Comparison of ENCODE assay signal across 12 cellular contexts in the genomic region with DNA sequence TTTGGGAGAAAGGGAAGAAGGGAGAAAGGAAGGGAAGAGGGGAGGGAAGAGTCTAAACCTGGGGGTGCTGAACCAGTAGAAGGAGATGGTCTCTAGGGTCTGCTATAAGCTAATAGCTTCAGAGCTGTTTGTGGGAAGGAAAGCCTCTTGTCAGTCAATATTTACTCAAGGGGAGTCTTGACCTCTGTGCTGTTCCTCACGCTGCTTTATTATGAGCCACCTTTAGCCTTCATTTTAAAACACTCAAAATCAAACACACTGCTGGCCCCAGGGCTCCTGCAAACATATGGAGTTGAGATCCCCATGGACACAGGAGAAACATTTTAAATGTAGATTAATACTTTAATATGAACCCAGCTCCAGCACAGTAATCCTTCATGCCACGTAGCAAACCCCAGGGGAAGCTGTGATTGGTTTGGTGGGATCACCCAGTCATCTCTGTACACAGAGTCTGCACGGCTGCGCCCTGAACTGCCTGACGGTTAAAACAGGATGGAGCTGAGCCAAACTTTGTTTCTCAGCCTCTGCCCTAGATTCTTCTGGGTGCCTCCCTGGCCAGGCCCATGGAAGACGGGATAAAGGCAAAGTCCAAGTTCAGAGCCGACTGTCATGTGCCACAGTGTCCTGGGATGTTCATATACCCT. TPM values are rescaled to one million over a fixed set of nuclear protein-coding genes. Genes with fewer than 3 reads are reported as not detected.
DNase-seq lines count a peak whose midpoint lies in the region; ATAC-seq lines count a peak whose summit lies in the region.
"Had no signal": no experiment of that assay in that cellular context is flagged by ENCODE, and none has a peak within 500 bp of the region (broad histone marks: within the 10 kb centered on the region; RNA-seq: fewer than 3 reads in every experiment).

No MANE protein-coding gene starts in this region.

- ATAC-seq in GM19455 (IDR thresholded peaks at IDR 0.05; ENCODE audit: unreplicated experiment), result no peak

- no peaks in the 10 kb centered on the region for H3K4me1 ChIP-seq in muscle layer of duodenum (ENCODE audit: control insufficient read depth in 1 of 2, insufficient read depth in 2 of 2, low read length in 2 of 2)

- H3K27ac ChIP-seq in muscle layer of duodenum (ENCODE audit: low read length), result peak overlapping the region; percentile 14

- DNase-seq in DMS153 (lab: John Stamatoyannopoulos, UW) (peak; percentile 63), amniotic epithelial cell (ENCODE audit: low read depth) (peak; percentile 52), NOMO-1 treated with DMSO at 0.1 percent for 48 hours (lab: John Stamatoyannopoulos, UW; ENCODE audit: unreplicated experiment) (no peak), cortex of kidney (lab: John Stamatoyannopoulos, UW) (no peak)
- peak; percentile 43 for DNase-seq in Jurkat, Clone E6-1 (ENCODE audit: low read depth, low spot score)
- DNase-seq: activated T-cell treated with anti-CD3 and anti-CD28 coated beads, Interleukin-2, amount 50 U/mL, for 1 hour; endodermal cell; GDM1; MM.1S had no signal

- H3K9me3 ChIP-seq in muscle layer of duodenum (ENCODE audit: control insufficient read depth in 1 of 2, low read length in 2 of 2), result no peaks in the 10 kb centered on the region

- no peaks in the 10 kb centered on the region for H3K27me3 ChIP-seq in muscle layer of duodenum (ENCODE audit: low read depth, low read length)

- no peaks in the 10 kb centered on the region for H3K36me3 ChIP-seq in muscle layer of duodenum (ENCODE audit: control insufficient read depth in 1 of 2, insufficient read depth in 2 of 2, low read length in 2 of 2)

- H3K4me3 ChIP-seq in Jurkat, Clone E6-1 (ENCODE audit: low read length), result no peak overlapping the region
- H3K4me3 ChIP-seq in muscle layer of duodenum (ENCODE audit: low read depth in 1 of 2, low read length in 2 of 2), result no peak overlapping the region
- H3K4me3 ChIP-seq: smooth muscle cell had no signal

RNA-seq across cellular contexts. Expression of a gene that starts 40.2 kb away (rescaled TPM):
- polyA plus RNA-seq in Jurkat, Clone E6-1 (2012; ENCODE audit: insufficient read depth, insufficient read length), result not detected
- polyA plus RNA-seq: smooth muscle cell had no signal

Comparison
In these comparisons a context has a peak if more than half of its experiments do, and no peak if none do; other contexts are left out.
1. DNase-seq: peak in DMS153 (single experiment), Jurkat, Clone E6-1 (single experiment) and amniotic epithelial cell (single experiment); none in NOMO-1 treated with DMSO at 0.1 percent for 48 hours (single experiment) and cortex of kidney (single experiment).